ENCODE assay signal across 8 cellular contexts in the genomic region with DNA sequence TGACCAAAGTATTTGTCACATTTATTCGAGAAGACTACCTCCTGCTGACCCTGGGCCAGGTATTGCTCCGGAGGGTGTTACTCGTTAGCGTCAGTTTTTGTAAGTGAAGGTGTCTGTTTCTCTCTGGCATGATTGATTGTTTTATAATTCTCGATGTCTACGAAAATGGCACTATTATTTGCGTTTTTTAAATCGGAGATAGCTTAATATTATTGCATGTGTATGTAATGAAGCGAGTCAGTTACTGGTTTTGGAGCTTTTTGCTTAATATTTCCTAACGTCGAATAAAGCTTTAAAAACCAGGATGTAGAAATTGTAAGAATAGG. TPM values are rescaled to one million over a fixed set of nuclear protein-coding genes. Genes with fewer than 3 reads are reported as not detected.
A peak's percentile ranks its signal among the peaks of the same experiment; 100 is the strongest.
DNase-seq lines count a peak whose midpoint lies in the region; ATAC-seq and TF ChIP-seq lines count a peak whose summit lies in the region.

No MANE protein-coding gene starts in this region.

- H3K27me3 ChIP-seq in layer of hippocampus (ENCODE audit: control insufficient read depth, insufficient read depth, low read length): no peaks in the 10 kb centered on the region
- H3K27me3 ChIP-seq in thoracic aorta (replicated peaks; ENCODE audit: insufficient read depth): no peaks in the 10 kb centered on the region

- ATAC-seq in activated CD4-positive, alpha-beta T cell treated with anti-CD3 and anti-CD28 coated beads for 36 hours: no peak
- no peak for ATAC-seq in thoracic aorta (ENCODE audit: insufficient number of reproducible peaks, low FRiP score, low read depth)

- H3K9me3 ChIP-seq in thoracic aorta: no peaks in the 10 kb centered on the region

- 0 to 1% (median 1%) methylated on average over 11 of the region's 11 CpGs for WGBS in adipose tissue, 3 donors

- peak overlapping the region; percentile 89 for H3K4me3 ChIP-seq in thoracic aorta

- peaks cover 10 to 16% of the 10 kb centered on the region in 2 donors for H3K4me1 ChIP-seq in thoracic aorta (ENCODE audit: control insufficient read depth in 1 of 2, low read depth in 2 of 2)

- TF ChIP-seq CTCF in thoracic aorta (IDR thresholded peaks at IDR 0.05): peak; percentile 3

- intact Hi-C loops in activated CD4-positive, alpha-beta T cell treated with anti-CD3 and anti-CD28 coated beads for 36 hours (cut with DNase I, micrococcal nuclease): loop anchor here (1.0 to 10.0 kb wide), 9 partner anchors 13 to 1068 kb away; partner anchors contain the start of genes TRAT1 (in 2 of the 2), BBX (in 1 of the 2) and IFT57 (in 1 of the 2)

- H3K36me3 Mint-ChIP-seq in activated CD4-positive, alpha-beta T cell treated with anti-CD3 and anti-CD28 coated beads for 36 hours (ENCODE audit: low read depth): peaks cover 10% of the 10 kb centered on the region

- H3K4me1 Mint-ChIP-seq in activated CD4-positive, alpha-beta T cell treated with anti-CD3 and anti-CD28 coated beads for 36 hours: peaks cover 33% of the 10 kb centered on the region

- H3K27ac Mint-ChIP-seq in activated CD4-positive, alpha-beta T cell treated with anti-CD3 and anti-CD28 coated beads for 36 hours: peak overlapping the region; percentile 97

- CTCF ChIA-PET in activated CD4-positive, alpha-beta T cell treated with anti-CD3 and anti-CD28 coated beads for 36 hours (lab: Charles Lee): interaction anchor here (0.7 to 3.1 kb wide), 6 partner anchors 9 to 230 kb away, joined by 3 to 15 read pairs (median 8); no protein-coding TSS in a partner anchor

- H3K4me3 Mint-ChIP-seq in activated CD4-positive, alpha-beta T cell treated with anti-CD3 and anti-CD28 coated beads for 36 hours: peak overlapping the region; percentile 82

- H3K27me3 Mint-ChIP-seq in activated CD4-positive, alpha-beta T cell treated with anti-CD3 and anti-CD28 coated beads for 36 hours: no peaks in the 10 kb centered on the region

- POLR2A ChIA-PET in activated CD4-positive, alpha-beta T cell treated with anti-CD3 and anti-CD28 coated beads for 36 hours (lab: Charles Lee): interaction anchor here (0.6 to 3.1 kb wide), 6 partner anchors 8 to 500 kb away, joined by 3 to 24 read pairs (median 3); no protein-coding TSS in a partner anchor

- H3K9me3 Mint-ChIP-seq in activated CD4-positive, alpha-beta T cell treated with anti-CD3 and anti-CD28 coated beads for 36 hours (ENCODE audit: low read depth): no peaks in the 10 kb centered on the region

- DNase-seq in activated CD4-positive, alpha-beta T cell treated with anti-CD3 and anti-CD28 coated beads for 36 hours: no peak
- DNase-seq in activated CD4-positive, alpha-beta T cell treated with anti-CD3 and anti-CD28 coated beads for 4 hours: no peak
- DNase-seq in thoracic aorta (ENCODE audit: low spot score): no peak
- DNase-seq in AG20443 (ENCODE audit: low spot score): no peak
- DNase-seq in NCI-H526 (lab: John Stamatoyannopoulos, UW): no peak
- DNase-seq in Kasumi-1 (lab: John Stamatoyannopoulos, UW): no peak

- H3K36me3 ChIP-seq in thoracic aorta: no peaks in the 10 kb centered on the region

- H3K27ac ChIP-seq in adipose tissue (ENCODE audit: low read depth, low read length) (peak overlapping the region; percentile 53), layer of hippocampus (ENCODE audit: low read depth, low read length) (peak overlapping the region; percentile 88), thoracic aorta (peak overlapping the region; percentile 90 to 94)

RNA-seq across cellular contexts. Expression of gene DZIP3, which starts 0.4 kb away (rescaled TPM):
- 10 to 100 TPM; 11.9 to 12.9 TPM for total RNA-seq in activated CD4-positive, alpha-beta T cell treated with anti-CD3 and anti-CD28 coated beads for 36 hours
- polyA plus RNA-seq in adipose tissue: 1 to 10 TPM; 2.2 to 2.7 (median 2.6) TPM
- 10 to 100 TPM in 1 of 2 donors, 1 to 10 TPM in 1; 9.3 to 10.2 TPM for total RNA-seq in thoracic aorta

RNA-seq across cellular contexts. Expression of gene CIP2A, which starts 0.7 kb away (rescaled TPM):
- total RNA-seq in activated CD4-positive, alpha-beta T cell treated with anti-CD3 and anti-CD28 coated beads for 36 hours: 10 to 100 TPM; 47.8 to 58.5 TPM
- under 1 TPM; 0.41 to 0.82 (median 0.79) TPM for polyA plus RNA-seq in adipose tissue
- 1 to 10 TPM; 1.6 to 5.9 TPM for total RNA-seq in thoracic aorta

Comparison
In these comparisons a context has a peak if more than half of its experiments do, and no peak if none do; other contexts are left out.
1. RNA of gene CIP2A, which starts 0.7 kb away (total RNA-seq): 47.8 to 58.5 TPM in activated CD4-positive, alpha-beta T cell treated with anti-CD3 and anti-CD28 coated beads for 36 hours; 1.6 to 5.9 TPM in thoracic aorta; every median in the first group is over 4 times any median in the second.
2. Peak in every context shown above with its lines, with median percentiles within 50 percentile points of each other: H3K27ac ChIP-seq.